1 cellular context compared by ENCODE assay signal in the genomic region with DNA sequence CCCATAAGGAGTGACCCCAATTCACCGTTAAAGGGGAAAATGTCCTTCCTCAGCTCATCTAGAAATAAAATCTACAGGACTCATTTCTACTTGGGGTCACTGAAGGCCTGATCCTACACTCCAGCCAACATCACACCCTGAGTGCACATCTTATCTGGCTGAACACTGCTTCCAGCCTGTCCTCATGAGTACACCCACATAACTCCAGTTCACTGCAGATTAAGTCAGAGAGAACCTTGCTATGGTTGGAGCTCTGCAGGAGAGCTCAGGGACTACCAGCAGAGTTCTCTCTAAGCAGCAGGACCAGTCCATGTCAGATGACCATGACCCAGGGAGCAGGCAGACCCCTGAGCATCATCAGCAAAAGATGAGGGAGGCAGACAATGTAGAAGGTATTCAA.
A peak's percentile ranks its signal among the peaks of the same experiment; 100 is the strongest.
TF ChIP-seq lines count a peak whose summit lies in the region.

No MANE protein-coding gene starts in this region.

TF ChIP-seq in K562, 482 proteins besides CTCF, POLR2A, EP300 and RAD21 (continued from another document):
- TF ChIP-seq, protein P1, sequence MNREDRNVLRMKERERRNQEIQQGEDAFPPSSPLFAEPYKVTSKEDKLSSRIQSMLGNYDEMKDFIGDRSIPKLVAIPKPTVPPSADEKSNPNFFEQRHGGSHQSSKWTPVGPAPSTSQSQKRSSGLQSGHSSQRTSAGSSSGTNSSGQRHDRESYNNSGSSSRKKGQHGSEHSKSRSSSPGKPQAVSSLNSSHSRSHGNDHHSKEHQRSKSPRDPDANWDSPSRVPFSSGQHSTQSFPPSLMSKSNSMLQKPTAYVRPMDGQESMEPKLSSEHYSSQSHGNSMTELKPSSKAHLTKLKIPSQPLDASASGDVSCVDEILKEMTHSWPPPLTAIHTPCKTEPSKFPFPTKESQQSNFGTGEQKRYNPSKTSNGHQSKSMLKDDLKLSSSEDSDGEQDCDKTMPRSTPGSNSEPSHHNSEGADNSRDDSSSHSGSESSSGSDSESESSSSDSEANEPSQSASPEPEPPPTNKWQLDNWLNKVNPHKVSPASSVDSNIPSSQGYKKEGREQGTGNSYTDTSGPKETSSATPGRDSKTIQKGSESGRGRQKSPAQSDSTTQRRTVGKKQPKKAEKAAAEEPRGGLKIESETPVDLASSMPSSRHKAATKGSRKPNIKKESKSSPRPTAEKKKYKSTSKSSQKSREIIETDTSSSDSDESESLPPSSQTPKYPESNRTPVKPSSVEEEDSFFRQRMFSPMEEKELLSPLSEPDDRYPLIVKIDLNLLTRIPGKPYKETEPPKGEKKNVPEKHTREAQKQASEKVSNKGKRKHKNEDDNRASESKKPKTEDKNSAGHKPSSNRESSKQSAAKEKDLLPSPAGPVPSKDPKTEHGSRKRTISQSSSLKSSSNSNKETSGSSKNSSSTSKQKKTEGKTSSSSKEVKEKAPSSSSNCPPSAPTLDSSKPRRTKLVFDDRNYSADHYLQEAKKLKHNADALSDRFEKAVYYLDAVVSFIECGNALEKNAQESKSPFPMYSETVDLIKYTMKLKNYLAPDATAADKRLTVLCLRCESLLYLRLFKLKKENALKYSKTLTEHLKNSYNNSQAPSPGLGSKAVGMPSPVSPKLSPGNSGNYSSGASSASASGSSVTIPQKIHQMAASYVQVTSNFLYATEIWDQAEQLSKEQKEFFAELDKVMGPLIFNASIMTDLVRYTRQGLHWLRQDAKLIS (CRISPR knock-in tag; IDR thresholded peaks at IDR 0.05): no peak
- no peak for TF ChIP-seq HMG20A (CRISPR knock-in tag; conservative IDR thresholded peaks at IDR 0.05)
- no peak for TF ChIP-seq SPI1 (IDR thresholded peaks at IDR 0.05; ENCODE audit: borderline replicate concordance, low read depth, low read length)
- TF ChIP-seq ZNF778 (CRISPR knock-in tag; IDR thresholded peaks at IDR 0.05): no peak
- TF ChIP-seq CBFA2T3 (IDR thresholded peaks at IDR 0.05): peak; percentile 83
- TF ChIP-seq, protein P2, sequence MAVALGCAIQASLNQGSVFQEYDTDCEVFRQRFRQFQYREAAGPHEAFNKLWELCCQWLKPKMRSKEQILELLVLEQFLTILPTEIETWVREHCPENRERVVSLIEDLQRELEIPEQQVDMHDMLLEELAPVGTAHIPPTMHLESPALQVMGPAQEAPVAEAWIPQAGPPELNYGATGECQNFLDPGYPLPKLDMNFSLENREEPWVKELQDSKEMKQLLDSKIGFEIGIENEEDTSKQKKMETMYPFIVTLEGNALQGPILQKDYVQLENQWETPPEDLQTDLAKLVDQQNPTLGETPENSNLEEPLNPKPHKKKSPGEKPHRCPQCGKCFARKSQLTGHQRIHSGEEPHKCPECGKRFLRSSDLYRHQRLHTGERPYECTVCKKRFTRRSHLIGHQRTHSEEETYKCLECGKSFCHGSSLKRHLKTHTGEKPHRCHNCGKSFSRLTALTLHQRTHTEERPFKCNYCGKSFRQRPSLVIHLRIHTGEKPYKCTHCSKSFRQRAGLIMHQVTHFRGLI (CRISPR knock-in tag; IDR thresholded peaks at IDR 0.05): no peak
- no peak for TF ChIP-seq STAT5B (CRISPR knock-in tag; IDR thresholded peaks at IDR 0.05)
- TF ChIP-seq, protein P3, sequence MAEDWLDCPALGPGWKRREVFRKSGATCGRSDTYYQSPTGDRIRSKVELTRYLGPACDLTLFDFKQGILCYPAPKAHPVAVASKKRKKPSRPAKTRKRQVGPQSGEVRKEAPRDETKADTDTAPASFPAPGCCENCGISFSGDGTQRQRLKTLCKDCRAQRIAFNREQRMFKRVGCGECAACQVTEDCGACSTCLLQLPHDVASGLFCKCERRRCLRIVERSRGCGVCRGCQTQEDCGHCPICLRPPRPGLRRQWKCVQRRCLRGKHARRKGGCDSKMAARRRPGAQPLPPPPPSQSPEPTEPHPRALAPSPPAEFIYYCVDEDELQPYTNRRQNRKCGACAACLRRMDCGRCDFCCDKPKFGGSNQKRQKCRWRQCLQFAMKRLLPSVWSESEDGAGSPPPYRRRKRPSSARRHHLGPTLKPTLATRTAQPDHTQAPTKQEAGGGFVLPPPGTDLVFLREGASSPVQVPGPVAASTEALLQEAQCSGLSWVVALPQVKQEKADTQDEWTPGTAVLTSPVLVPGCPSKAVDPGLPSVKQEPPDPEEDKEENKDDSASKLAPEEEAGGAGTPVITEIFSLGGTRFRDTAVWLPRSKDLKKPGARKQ (CRISPR knock-in tag; IDR thresholded peaks at IDR 0.05): no peak
- TF ChIP-seq ZNF232 (CRISPR knock-in tag; IDR thresholded peaks at IDR 0.05): no peak
- no peak for TF ChIP-seq FIP1L1 (IDR thresholded peaks at IDR 0.05; ENCODE audit: low read depth, low read length, poor library complexity, severe bottlenecking)
